ENCODE assay signal across 21 cellular contexts in genomic region chr2:65599693-65600092, GRCh38.
A peak's percentile ranks its signal among the peaks of the same experiment; 100 is the strongest.
DNase-seq lines count a peak whose midpoint lies in the region; TF ChIP-seq lines count a peak whose summit lies in the region.
"Had no signal": no experiment of that assay in that cellular context is flagged by ENCODE, and none has a peak within 500 bp of the region (broad histone marks: within the 10 kb centered on the region; RNA-seq: fewer than 3 reads in every experiment).

No MANE protein-coding gene starts in this region.

- TF ChIP-seq RAD21 in liver (IDR thresholded peaks at IDR 0.05): no peak

- H3K9me3 ChIP-seq in right atrium auricular region (peaks cover 0 to under 1% of the 10 kb centered on the region in 2 donors), left ventricle myocardium inferior (replicated peaks) (peaks cover 3% of the 10 kb centered on the region), liver (ENCODE audit: control insufficient read depth in 4 of 4, low read length in 3 of 4) (no peaks in the 10 kb centered on the region), Caco-2 (no peaks in the 10 kb centered on the region)
- H3K9me3 ChIP-seq: BLaER1, HAP-1 had no signal

- no peak overlapping the region for H3K9ac ChIP-seq in liver (ENCODE audit: low read depth in 1 of 2, low read length in 2 of 2)
- H3K9ac ChIP-seq: BLaER1 had no signal

- H3K27me3 ChIP-seq in right atrium auricular region: no peaks in the 10 kb centered on the region
- no peaks in the 10 kb centered on the region for H3K27me3 ChIP-seq in left ventricle myocardium inferior (ENCODE audit: low read depth)
- no peaks in the 10 kb centered on the region for H3K27me3 ChIP-seq in liver (ENCODE audit: control insufficient read depth in 4 of 4, insufficient read depth in 4 of 4, low read length in 3 of 4)
- no peaks in the 10 kb centered on the region for H3K27me3 ChIP-seq in Caco-2 (replicated peaks; ENCODE audit: control insufficient read depth, insufficient read depth, low read length)
- H3K27me3 ChIP-seq: BLaER1 had no signal

- DNase-seq in right atrium auricular region (ENCODE audit: low spot score): peak; percentile 44
- no peak for DNase-seq in left ventricle myocardium inferior
- peak; percentile 39 for DNase-seq in glutamatergic neuron
- no peak for DNase-seq in progenitor cell of endocrine pancreas (ENCODE audit: low spot score, unreplicated experiment)
- no peak for DNase-seq in HCEC 1CT
- DNase-seq in NCI-H2227 (lab: John Stamatoyannopoulos, UW; ENCODE audit: unreplicated experiment): no peak
- DNase-seq in Caco-2: no peak
- DNase-seq: CD4-positive, CD25-positive, alpha-beta regulatory T cell; CD8-positive, alpha-beta T cell; DMS 273 treated with DMSO at 0.1 percent for 48 hours; DMS79; EL; GDM1; GOT3 had no signal

- peaks cover 1% of the 10 kb centered on the region for H3K27me3 Mint-ChIP-seq in glutamatergic neuron (ENCODE audit: unreplicated experiment)
- no peaks in the 10 kb centered on the region for H3K27me3 Mint-ChIP-seq in progenitor cell of endocrine pancreas
- peaks cover 5% of the 10 kb centered on the region for H3K27me3 Mint-ChIP-seq in Caco-2 (ENCODE audit: insufficient read depth, unreplicated experiment)
- H3K27me3 Mint-ChIP-seq: B cell had no signal

- H3K27ac Mint-ChIP-seq in glutamatergic neuron (ENCODE audit: unreplicated experiment) (peak overlapping the region; percentile 93), progenitor cell of endocrine pancreas (peak overlapping the region; percentile 21), Caco-2 (ENCODE audit: unreplicated experiment) (no peak overlapping the region)
- H3K27ac Mint-ChIP-seq: B cell; CD4-positive, CD25-positive, alpha-beta regulatory T cell; CD8-positive, alpha-beta T cell had no signal

- peaks cover 6% of the 10 kb centered on the region for H3K9me3 Mint-ChIP-seq in glutamatergic neuron (ENCODE audit: unreplicated experiment)
- no peaks in the 10 kb centered on the region for H3K9me3 Mint-ChIP-seq in progenitor cell of endocrine pancreas (ENCODE audit: low read depth)
- no peaks in the 10 kb centered on the region for H3K9me3 Mint-ChIP-seq in Caco-2 (ENCODE audit: unreplicated experiment)
- H3K9me3 Mint-ChIP-seq: CD8-positive, alpha-beta T cell had no signal

- POLR2A ChIA-PET in Caco-2 (lab: Charles Lee): no interaction called here

- TF ChIP-seq CTCF in right atrium auricular region (IDR thresholded peaks at IDR 0.05): no peak
- no peak for TF ChIP-seq CTCF in left ventricle myocardium inferior (IDR thresholded peaks at IDR 0.05; ENCODE audit: borderline replicate concordance)
- no peak for TF ChIP-seq CTCF in glutamatergic neuron (IDR thresholded peaks at IDR 0.05; ENCODE audit: partially characterized antibody, unreplicated experiment)
- no peak for TF ChIP-seq CTCF in liver (IDR thresholded peaks at IDR 0.05; ENCODE audit: low read depth, low read length, missing input control)
- no peak for TF ChIP-seq CTCF in progenitor cell of endocrine pancreas (IDR thresholded peaks at IDR 0.05; ENCODE audit: unreplicated experiment)
- no peak for TF ChIP-seq CTCF in Caco-2 (IDR thresholded peaks at IDR 0.05; ENCODE audit: insufficient read depth in 1 of 2, low read depth in 1 of 2, low read length in 1 of 2, severe bottlenecking in 1 of 2, unreplicated experiment in 1 of 2)

- H3K27ac ChIP-seq in right atrium auricular region (no peak overlapping the region), left ventricle myocardium inferior (replicated peaks) (no peak overlapping the region), liver (ENCODE audit: low read depth in 1 of 2, low read length in 2 of 2) (no peak overlapping the region)
- H3K27ac ChIP-seq: 22Rv1, BLaER1, C4-2B had no signal

- H3K4me1 Mint-ChIP-seq in glutamatergic neuron (ENCODE audit: low read depth, unreplicated experiment): peaks cover 18% of the 10 kb centered on the region
- peaks cover 5% of the 10 kb centered on the region for H3K4me1 Mint-ChIP-seq in progenitor cell of endocrine pancreas (ENCODE audit: low read depth)
- H3K4me1 Mint-ChIP-seq in Caco-2 (ENCODE audit: low read depth, unreplicated experiment): no peaks in the 10 kb centered on the region
- H3K4me1 Mint-ChIP-seq: CD4-positive, CD25-positive, alpha-beta regulatory T cell had no signal

- H3K4me1 ChIP-seq in right atrium auricular region: peaks cover 0 to 7% of the 10 kb centered on the region in 2 donors
- H3K4me1 ChIP-seq in left ventricle myocardium inferior: peaks cover 13% of the 10 kb centered on the region
- H3K4me1 ChIP-seq in liver (ENCODE audit: control insufficient read depth in 4 of 4, insufficient read depth in 4 of 4, low read length in 3 of 4): no peaks in the 10 kb centered on the region
- H3K4me1 ChIP-seq in Caco-2: 0 out of 2 replicates have a peak, but pooled peaks cover 3% of the 10 kb centered on the region

- BruUV-seq in Caco-2 (replicated peaks; lab: Mats Ljungman, UMichigan): no TSS peak

- intact Hi-C loops in left ventricle myocardium inferior (cut with micrococcal nuclease) (no loop called here), Caco-2 (cut with micrococcal nuclease; ENCODE audit: unreplicated experiment) (no loop called here)

- peak overlapping the region; percentile 14 for H3K4me3 Mint-ChIP-seq in glutamatergic neuron (ENCODE audit: unreplicated experiment)
- H3K4me3 Mint-ChIP-seq in progenitor cell of endocrine pancreas (ENCODE audit: low read depth): no peak overlapping the region
- H3K4me3 Mint-ChIP-seq in Caco-2 (ENCODE audit: unreplicated experiment): no peak overlapping the region
- H3K4me3 Mint-ChIP-seq: B cell; CD4-positive, CD25-positive, alpha-beta regulatory T cell; CD8-positive, alpha-beta T cell had no signal

- CTCF ChIA-PET in Caco-2 (lab: Charles Lee): no interaction called here

- WGBS in liver: 61% methylated on average over 5 of the region's 6 CpGs

- no peaks in the 10 kb centered on the region for H3K36me3 ChIP-seq in right atrium auricular region
- no peaks in the 10 kb centered on the region for H3K36me3 ChIP-seq in left ventricle myocardium inferior
- no peaks in the 10 kb centered on the region for H3K36me3 ChIP-seq in liver (ENCODE audit: control insufficient read depth in 4 of 4, insufficient read depth in 3 of 4, low read depth in 1 of 4, low read length in 3 of 4)
- no peaks in the 10 kb centered on the region for H3K36me3 ChIP-seq in Caco-2 (ENCODE audit: control insufficient read depth, insufficient read depth, low read length)
- H3K36me3 ChIP-seq: BLaER1, HAP-1 had no signal

- H3K36me3 Mint-ChIP-seq in glutamatergic neuron (ENCODE audit: unreplicated experiment): no peaks in the 10 kb centered on the region
- H3K36me3 Mint-ChIP-seq in progenitor cell of endocrine pancreas (ENCODE audit: insufficient read depth): no peaks in the 10 kb centered on the region
- H3K36me3 Mint-ChIP-seq in Caco-2 (ENCODE audit: insufficient read depth, unreplicated experiment): no peaks in the 10 kb centered on the region
- H3K36me3 Mint-ChIP-seq: CD4-positive, CD25-positive, alpha-beta regulatory T cell; CD8-positive, alpha-beta T cell had no signal

- no peak overlapping the region for H3K4me3 ChIP-seq in right atrium auricular region
- H3K4me3 ChIP-seq in left ventricle myocardium inferior: no peak overlapping the region
- no peak overlapping the region for H3K4me3 ChIP-seq in liver (ENCODE audit: low read depth in 1 of 3, low read length in 3 of 3)
- no peak overlapping the region for H3K4me3 ChIP-seq in Caco-2 (ENCODE audit: low read depth, low read length)
- H3K4me3 ChIP-seq: BLaER1, GM12878, HAP-1 had no signal

TF ChIP-seq in liver, 16 proteins besides CTCF, POLR2A, EP300 and RAD21:
- TF ChIP-seq RXRA (IDR thresholded peaks at IDR 0.05) (no peak), HNF4A (conservative IDR thresholded peaks at IDR 0.05) (peak; percentile 36 to 76), SP1 (IDR thresholded peaks at IDR 0.05) (no peak)
TF ChIP-seq in liver: peak in this region for 1.

Comparison
In these comparisons a context has a peak if more than half of its experiments do, and no peak if none do; other contexts are left out.
1. DNase-seq: peak in right atrium auricular region (single experiment) and glutamatergic neuron (single experiment); none in left ventricle myocardium inferior (single experiment), progenitor cell of endocrine pancreas (single experiment), HCEC 1CT (single experiment), NCI-H2227 (single experiment) and Caco-2 (0 of 2).